In the genomic region with DNA sequence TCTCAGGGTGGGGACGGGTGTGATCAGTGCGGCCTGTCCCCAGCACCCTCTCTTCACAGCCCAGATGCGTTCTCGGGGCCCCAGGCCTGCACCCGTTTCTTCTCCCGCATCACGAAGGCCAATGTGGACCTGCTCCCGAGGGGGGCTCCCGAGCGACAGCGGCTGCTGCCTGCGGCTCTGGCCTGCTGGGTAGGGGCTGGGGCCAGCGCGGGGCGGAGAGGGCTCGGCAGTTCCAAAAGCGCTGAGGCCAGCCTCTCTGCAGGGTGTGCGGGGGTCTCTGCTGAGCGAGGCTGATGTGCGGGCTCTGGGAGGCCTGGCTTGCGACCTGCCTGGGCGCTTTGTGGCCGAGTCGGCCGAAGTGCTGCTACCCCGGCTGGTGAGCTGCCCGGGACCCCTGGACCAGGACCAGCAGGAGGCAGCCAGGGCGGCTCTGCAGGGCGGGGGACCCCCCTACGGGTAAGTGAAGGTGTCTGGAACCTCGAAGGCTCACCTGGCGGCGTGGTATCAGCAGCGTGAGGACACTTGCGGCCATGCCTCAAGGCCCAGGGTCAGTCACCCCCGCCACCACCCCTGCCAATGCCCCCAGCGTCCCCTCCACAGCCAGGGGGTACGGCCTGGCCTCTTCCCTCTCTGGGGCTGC, we compare ENCODE assay signal across 41 cellular contexts. TPM values are rescaled to one million over a fixed set of nuclear protein-coding genes. Genes with fewer than 3 reads are reported as not detected.
"Had no signal": no experiment of that assay in that cellular context is flagged by ENCODE, and none has a peak within 500 bp of the region (broad histone marks: within the 10 kb centered on the region; RNA-seq: fewer than 3 reads in every experiment).

No MANE protein-coding gene starts in this region.

- H3K4me3 ChIP-seq: adrenal gland, ascending aorta, breast epithelium, cardiac muscle cell, coronary artery, esophagus squamous epithelium, gastroesophageal sphincter had no signal

- H3K36me3 Mint-ChIP-seq: activated CD4-positive, alpha-beta memory T cell treated with anti-CD3 and anti-CD28 coated beads for 36 hours; activated CD8-positive, alpha-beta memory T cell treated with anti-CD3 and anti-CD28 coated beads, Interleukin-2, amount 10 ng/mL, durations not matched to agents 7 days and 5 days; activated naive CD4-positive, alpha-beta T cell treated with anti-CD3 and anti-CD28 coated beads, Interleukin-2, amount 50 U/mL, for 24 hours; activated naive CD8-positive, alpha-beta T cell treated with anti-CD3 and anti-CD28 coated beads for 36 hours; brain had no signal

- H3K36me3 ChIP-seq: adrenal gland, ascending aorta, breast epithelium, cardiac muscle cell, esophagus squamous epithelium, gastroesophageal sphincter, WERI-Rb-1 had no signal

- H3K27ac Mint-ChIP-seq: activated B cell treated with CpG ODN at 0.5 μM for 24 hours; activated CD4-positive, alpha-beta memory T cell treated with anti-CD3 and anti-CD28 coated beads for 36 hours; activated CD8-positive, alpha-beta memory T cell treated with anti-CD3 and anti-CD28 coated beads, Interleukin-2, amount 10 ng/mL, durations not matched to agents 7 days and 5 days; activated CD8-positive, alpha-beta T cell treated with anti-CD3 and anti-CD28 coated beads, Interleukin-2, amount 10 ng/mL, durations not matched to agents 7 days and 5 days; activated naive CD4-positive, alpha-beta T cell treated with anti-CD3 and anti-CD28 coated beads for 36 hours; activated naive CD4-positive, alpha-beta T cell treated with anti-CD3 and anti-CD28 coated beads, Interleukin-2, amount 50 U/mL, for 24 hours; activated naive CD8-positive, alpha-beta T cell treated with anti-CD3 and anti-CD28 coated beads for 36 hours; activated naive CD8-positive, alpha-beta T cell treated with anti-CD3 and anti-CD28 coated beads, Interleukin-2, amount 50 U/mL, for 24 hours; activated T-helper 1 cell treated with anti-CD3 and anti-CD28 coated beads, Interleukin-12 subunit alpha, Interleukin-12 subunit beta, Interleukin-2, Interleukin-4 antibody, amounts not matched to agents 30 ng/mL and 10 ng/mL and 1 ng/mL, durations not matched to agents 14 hours and 24 hours and 36 hours; activated T-helper 2 cell treated with anti-CD3 and anti-CD28 coated beads, Interferon-gamma antibody, Interleukin-2, Interleukin-4, amounts not matched to agents 10 μg/mL and 5 μg/mL and 100 μg/mL, durations not matched to agents 14 hours and 24 hours and 36 hours; effector memory CD8-positive, alpha-beta T cell; T-helper 17 cell; T-helper 2 cell treated with Interferon-gamma antibody and Interleukin-4, amounts not matched to agents 5 μg/mL and 100 μg/mL, for 36 hours had no signal

- DNase-seq: activated B cell treated with CpG ODN at 0.5 μM for 24 hours; activated CD4-positive, alpha-beta memory T cell treated with anti-CD3 and anti-CD28 coated beads for 36 hours; activated CD4-positive, alpha-beta T cell treated with anti-CD3 and anti-CD28 coated beads for 48 hours; activated CD8-positive, alpha-beta memory T cell treated with anti-CD3 and anti-CD28 coated beads, Interleukin-2, amount 10 ng/mL, durations not matched to agents 7 days and 5 days; activated CD8-positive, alpha-beta memory T cell treated with anti-CD3 and anti-CD28 coated beads, Interleukin-2, amount 50 U/mL, for 4 hours; activated CD8-positive, alpha-beta T cell treated with anti-CD3 and anti-CD28 coated beads, Interleukin-2, amount 10 ng/mL, durations not matched to agents 7 days and 5 days; activated effector memory CD4-positive, alpha-beta T cell treated with anti-CD3 and anti-CD28 coated beads, Interleukin-2, amount 50 U/mL, for 16 hours; activated naive CD4-positive, alpha-beta T cell treated with anti-CD3 and anti-CD28 coated beads for 36 hours; activated naive CD8-positive, alpha-beta T cell treated with anti-CD3 and anti-CD28 coated beads for 36 hours; activated naive CD8-positive, alpha-beta T cell treated with anti-CD3 and anti-CD28 coated beads, Interleukin-2, amount 50 U/mL, for 24 hours; activated T-cell treated with anti-CD3 and anti-CD28 coated beads, Interleukin-2, amount 50 U/mL, for 1 hour; activated T-cell treated with anti-CD3 and anti-CD28 coated beads, Interleukin-2, amount 50 U/mL, for 48 hours; adrenal gland; amygdala; central memory CD4-positive, alpha-beta T cell; cerebellar nuclear complex; dermis blood vessel endothelial cell; effector CD4-positive, alpha-beta T cell; effector memory CD8-positive, alpha-beta T cell; esophagus squamous epithelium; foreskin melanocyte; T1000; WERI-Rb-1 had no signal

- H3K27ac ChIP-seq: adrenal gland, ascending aorta, breast epithelium, cardiac muscle cell, coronary artery, epithelial cell of prostate, esophagus squamous epithelium, gastroesophageal sphincter, WERI-Rb-1 had no signal

- H3K27me3 ChIP-seq: adrenal gland, ascending aorta, cardiac muscle cell had no signal

- ATAC-seq: activated CD4-positive, CD25-positive, alpha-beta regulatory T cell treated with anti-CD3 and anti-CD28 coated beads, Interleukin-2, amount 50 U/mL, for 24 hours; activated CD8-positive, alpha-beta memory T cell treated with anti-CD3 and anti-CD28 coated beads, Interleukin-2, amount 10 ng/mL, durations not matched to agents 7 days and 5 days; activated CD8-positive, alpha-beta T cell treated with anti-CD3 and anti-CD28 coated beads, Interleukin-2, amount 10 ng/mL, durations not matched to agents 7 days and 5 days; activated naive CD8-positive, alpha-beta T cell treated with anti-CD3 and anti-CD28 coated beads, Interleukin-2, amount 50 U/mL, for 24 hours; effector memory CD8-positive, alpha-beta T cell; gastroesophageal sphincter; T-helper 17 cell had no signal

- H3K4me1 Mint-ChIP-seq: activated B cell treated with CpG ODN at 0.5 μM for 24 hours; activated CD8-positive, alpha-beta memory T cell treated with anti-CD3 and anti-CD28 coated beads, Interleukin-2, amount 10 ng/mL, durations not matched to agents 7 days and 5 days; activated naive CD4-positive, alpha-beta T cell treated with anti-CD3 and anti-CD28 coated beads, Interleukin-2, amount 50 U/mL, for 24 hours; activated naive CD8-positive, alpha-beta T cell treated with anti-CD3 and anti-CD28 coated beads for 36 hours; activated naive CD8-positive, alpha-beta T cell treated with anti-CD3 and anti-CD28 coated beads, Interleukin-2, amount 50 U/mL, for 24 hours; T-helper 17 cell had no signal

- H3K4me1 ChIP-seq: adrenal gland, ascending aorta, breast epithelium, gastroesophageal sphincter had no signal

- H3K9me3 Mint-ChIP-seq: activated B cell treated with CpG ODN at 0.5 μM for 24 hours; activated CD4-positive, alpha-beta memory T cell treated with anti-CD3 and anti-CD28 coated beads for 36 hours; activated naive CD4-positive, alpha-beta T cell treated with anti-CD3 and anti-CD28 coated beads for 36 hours; activated naive CD4-positive, alpha-beta T cell treated with anti-CD3 and anti-CD28 coated beads, Interleukin-2, amount 50 U/mL, for 24 hours; activated naive CD8-positive, alpha-beta T cell treated with anti-CD3 and anti-CD28 coated beads for 36 hours; activated naive CD8-positive, alpha-beta T cell treated with anti-CD3 and anti-CD28 coated beads, Interleukin-2, amount 50 U/mL, for 24 hours; activated T-helper 1 cell treated with anti-CD3 and anti-CD28 coated beads, Interleukin-12 subunit alpha, Interleukin-12 subunit beta, Interleukin-2, Interleukin-4 antibody, amounts not matched to agents 30 ng/mL and 10 ng/mL and 1 ng/mL, durations not matched to agents 14 hours and 24 hours and 36 hours; activated T-helper 2 cell treated with anti-CD3 and anti-CD28 coated beads, Interferon-gamma antibody, Interleukin-2, Interleukin-4, amounts not matched to agents 10 μg/mL and 5 μg/mL and 100 μg/mL, durations not matched to agents 14 hours and 24 hours and 36 hours; effector memory CD8-positive, alpha-beta T cell; T-helper 2 cell treated with Interferon-gamma antibody and Interleukin-4, amounts not matched to agents 5 μg/mL and 100 μg/mL, for 36 hours had no signal

- H3K4me3 Mint-ChIP-seq: activated B cell treated with CpG ODN at 0.5 μM for 24 hours; activated CD4-positive, alpha-beta memory T cell treated with anti-CD3 and anti-CD28 coated beads for 36 hours; activated CD8-positive, alpha-beta memory T cell treated with anti-CD3 and anti-CD28 coated beads, Interleukin-2, amount 10 ng/mL, durations not matched to agents 7 days and 5 days; activated CD8-positive, alpha-beta T cell treated with anti-CD3 and anti-CD28 coated beads, Interleukin-2, amount 10 ng/mL, durations not matched to agents 7 days and 5 days; activated naive CD4-positive, alpha-beta T cell treated with anti-CD3 and anti-CD28 coated beads for 36 hours; activated naive CD4-positive, alpha-beta T cell treated with anti-CD3 and anti-CD28 coated beads, Interleukin-2, amount 50 U/mL, for 24 hours; activated naive CD8-positive, alpha-beta T cell treated with anti-CD3 and anti-CD28 coated beads for 36 hours; activated naive CD8-positive, alpha-beta T cell treated with anti-CD3 and anti-CD28 coated beads, Interleukin-2, amount 50 U/mL, for 24 hours; activated T-helper 1 cell treated with anti-CD3 and anti-CD28 coated beads, Interleukin-12 subunit alpha, Interleukin-12 subunit beta, Interleukin-2, Interleukin-4 antibody, amounts not matched to agents 30 ng/mL and 10 ng/mL and 1 ng/mL, durations not matched to agents 14 hours and 24 hours and 36 hours; brain; effector memory CD8-positive, alpha-beta T cell; T-helper 17 cell; T-helper 2 cell treated with Interferon-gamma antibody and Interleukin-4, amounts not matched to agents 5 μg/mL and 100 μg/mL, for 36 hours had no signal

- H3K9me3 ChIP-seq: adrenal gland, ascending aorta, breast epithelium, esophagus squamous epithelium, gastroesophageal sphincter had no signal

- H3K27me3 Mint-ChIP-seq: activated B cell treated with CpG ODN at 0.5 μM for 24 hours; activated CD4-positive, alpha-beta memory T cell treated with anti-CD3 and anti-CD28 coated beads for 36 hours; activated CD8-positive, alpha-beta memory T cell treated with anti-CD3 and anti-CD28 coated beads, Interleukin-2, amount 10 ng/mL, durations not matched to agents 7 days and 5 days; activated naive CD4-positive, alpha-beta T cell treated with anti-CD3 and anti-CD28 coated beads, Interleukin-2, amount 50 U/mL, for 24 hours; activated naive CD8-positive, alpha-beta T cell treated with anti-CD3 and anti-CD28 coated beads for 36 hours; activated naive CD8-positive, alpha-beta T cell treated with anti-CD3 and anti-CD28 coated beads, Interleukin-2, amount 50 U/mL, for 24 hours; brain; T-helper 17 cell had no signal

RNA-seq across cellular contexts. Expression of gene MSLN, which starts 4.4 kb away (rescaled TPM):
- total RNA-seq: activated B cell treated with CpG ODN at 0.5 μM for 24 hours; activated CD4-positive, alpha-beta memory T cell treated with anti-CD3 and anti-CD28 coated beads for 36 hours; activated CD8-positive, alpha-beta memory T cell treated with anti-CD3 and anti-CD28 coated beads for 36 hours; activated CD8-positive, alpha-beta memory T cell treated with anti-CD3 and anti-CD28 coated beads, Interleukin-2, amount 10 ng/mL, durations not matched to agents 7 days and 5 days; activated CD8-positive, alpha-beta T cell treated with anti-CD3 and anti-CD28 coated beads, Interleukin-2, amount 10 ng/mL, durations not matched to agents 7 days and 5 days; activated naive CD4-positive, alpha-beta T cell treated with anti-CD3 and anti-CD28 coated beads for 36 hours; activated naive CD8-positive, alpha-beta T cell treated with anti-CD3 and anti-CD28 coated beads for 36 hours; activated T-helper 1 cell treated with anti-CD3 and anti-CD28 coated beads, Interleukin-12 subunit alpha, Interleukin-12 subunit beta, Interleukin-2, Interleukin-4 antibody, amounts not matched to agents 30 ng/mL and 10 ng/mL and 1 ng/mL, durations not matched to agents 14 hours and 24 hours and 36 hours; activated T-helper 2 cell treated with anti-CD3 and anti-CD28 coated beads, Interferon-gamma antibody, Interleukin-2, Interleukin-4, amounts not matched to agents 10 μg/mL and 5 μg/mL and 100 μg/mL, durations not matched to agents 14 hours and 24 hours and 36 hours; dermis blood vessel endothelial cell; fibroblast of lung; T-helper 17 cell had no signal
- polyA plus RNA-seq: cardiac muscle cell, fibroblast of lung had no signal

RNA-seq across cellular contexts. Expression of gene GNG13, which starts 35.6 kb away (rescaled TPM):
- total RNA-seq: activated B cell treated with CpG ODN at 0.5 μM for 24 hours; activated CD4-positive, alpha-beta memory T cell treated with anti-CD3 and anti-CD28 coated beads for 36 hours; activated CD8-positive, alpha-beta memory T cell treated with anti-CD3 and anti-CD28 coated beads for 36 hours; activated CD8-positive, alpha-beta memory T cell treated with anti-CD3 and anti-CD28 coated beads, Interleukin-2, amount 10 ng/mL, durations not matched to agents 7 days and 5 days; activated CD8-positive, alpha-beta T cell treated with anti-CD3 and anti-CD28 coated beads, Interleukin-2, amount 10 ng/mL, durations not matched to agents 7 days and 5 days; activated naive CD4-positive, alpha-beta T cell treated with anti-CD3 and anti-CD28 coated beads for 36 hours; activated naive CD8-positive, alpha-beta T cell treated with anti-CD3 and anti-CD28 coated beads for 36 hours; activated T-helper 1 cell treated with anti-CD3 and anti-CD28 coated beads, Interleukin-12 subunit alpha, Interleukin-12 subunit beta, Interleukin-2, Interleukin-4 antibody, amounts not matched to agents 30 ng/mL and 10 ng/mL and 1 ng/mL, durations not matched to agents 14 hours and 24 hours and 36 hours; activated T-helper 2 cell treated with anti-CD3 and anti-CD28 coated beads, Interferon-gamma antibody, Interleukin-2, Interleukin-4, amounts not matched to agents 10 μg/mL and 5 μg/mL and 100 μg/mL, durations not matched to agents 14 hours and 24 hours and 36 hours; adrenal gland; ascending aorta; breast epithelium; cardiac muscle cell; dermis blood vessel endothelial cell; esophagus squamous epithelium; fibroblast of lung; fibroblast of villous mesenchyme; gastroesophageal sphincter; glomerular endothelial cell; T-helper 17 cell had no signal
- polyA plus RNA-seq: adrenal gland, esophagus, fibroblast of lung had no signal
